ENCODE assay signal across 13 cellular contexts in the genomic region with DNA sequence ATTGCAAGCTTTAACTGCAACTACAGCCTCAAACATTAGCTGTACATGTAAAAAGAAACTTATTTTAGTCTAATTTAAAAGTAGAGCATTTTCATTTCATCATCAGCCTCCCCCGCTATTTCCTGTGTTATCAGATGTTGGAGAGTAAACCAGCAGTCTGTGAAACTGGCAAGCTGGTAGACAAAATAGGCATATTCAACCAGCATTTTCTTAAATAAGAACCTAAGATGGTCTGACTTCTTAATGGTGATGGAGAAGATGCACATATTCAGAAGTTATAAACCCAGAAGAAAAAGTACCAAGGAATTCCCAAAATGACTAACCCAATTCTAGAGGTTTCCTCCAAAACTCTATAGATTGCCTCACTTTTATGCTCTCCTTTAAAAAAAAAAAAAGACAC. TPM values are rescaled to one million over a fixed set of nuclear protein-coding genes. Genes with fewer than 3 reads are reported as not detected.
A peak's percentile ranks its signal among the peaks of the same experiment; 100 is the strongest.
DNase-seq lines count a peak whose midpoint lies in the region; ATAC-seq and TF ChIP-seq lines count a peak whose summit lies in the region.
"Had no signal": no experiment of that assay in that cellular context is flagged by ENCODE, and none has a peak within 500 bp of the region (broad histone marks: within the 10 kb centered on the region; RNA-seq: fewer than 3 reads in every experiment).

No MANE protein-coding gene starts in this region.

- H2AFZ ChIP-seq in OCI-LY7 (ENCODE audit: low read length) = no peak overlapping the region

- H3K79me2 ChIP-seq in OCI-LY7 (ENCODE audit: insufficient read depth, low read depth, low read length) = peaks cover 100% of the 10 kb centered on the region

- CTCF ChIA-PET in OCI-LY7 (lab: Charles Lee; ENCODE audit: unreplicated experiment) = no interaction called here

- H3K9me3 ChIP-seq in BLaER1 (no peaks in the 10 kb centered on the region), OCI-LY7 (ENCODE audit: low read length) (no peaks in the 10 kb centered on the region)
- H3K9me3 ChIP-seq: BE2C had no signal

- no peak overlapping the region for H3K9ac ChIP-seq in BLaER1
- H3K9ac ChIP-seq: KMS-11 had no signal

- H3K4me2 ChIP-seq in BLaER1 (peak overlapping the region; percentile 65), OCI-LY7 (ENCODE audit: low read length) (peak overlapping the region; percentile 92)
- H3K4me2 ChIP-seq: KMS-11 had no signal

- no peak for ATAC-seq in esophagus mucosa

- BruUV-seq in OCI-LY7 (replicated peaks; lab: Mats Ljungman, UMichigan) = no TSS peak

- H3K4me3 ChIP-seq in BLaER1 = no peak overlapping the region
- H3K4me3 ChIP-seq in GM08714 (ENCODE audit: low read length) = peak overlapping the region; percentile 27; the same call in 1 of the 2 replicates
- peak overlapping the region; percentile 75 for H3K4me3 ChIP-seq in OCI-LY7 (ENCODE audit: low read depth, low read length, poor library complexity, severe bottlenecking)

- in situ Hi-C loops in G401 (cut with HindIII; ENCODE audit: low sequenced_read_pairs) = no loop called here

- no peaks in the 10 kb centered on the region for H3K27me3 ChIP-seq in BLaER1
- H3K27me3 ChIP-seq: BE2C had no signal

- H3K4me3 Mint-ChIP-seq in chondrocyte (ENCODE audit: unreplicated experiment) = no peak overlapping the region

- TF ChIP-seq CTCF in OCI-LY7 (conservative IDR thresholded peaks at IDR 0.05; ENCODE audit: low read length) (no peak), chondrocyte (IDR thresholded peaks at IDR 0.05) (no peak)

- intact Hi-C loops in OCI-LY7 (cut with micrococcal nuclease; ENCODE audit: unreplicated experiment) = no loop called here

- peaks cover 1% of the 10 kb centered on the region for H3K36me3 Mint-ChIP-seq in chondrocyte (ENCODE audit: low read depth)

- no peaks in the 10 kb centered on the region for H3K27me3 Mint-ChIP-seq in chondrocyte (ENCODE audit: low read depth)

- H3K9me3 Mint-ChIP-seq in chondrocyte (ENCODE audit: low read depth) = no peaks in the 10 kb centered on the region

- H3K4me1 Mint-ChIP-seq in chondrocyte (ENCODE audit: low read depth) = peaks cover 45% of the 10 kb centered on the region

- peaks cover 80% of the 10 kb centered on the region for H3K36me3 ChIP-seq in BLaER1
- H3K36me3 ChIP-seq in OCI-LY7 (ENCODE audit: insufficient read depth, low read length) = peaks cover 77% of the 10 kb centered on the region
- H3K36me3 ChIP-seq: BE2C had no signal

- H3K27ac ChIP-seq in BLaER1 (peak overlapping the region; percentile 1; the same call in 1 of the 2 replicates), OCI-LY7 (ENCODE audit: low read depth, low read length, poor library complexity, severe bottlenecking) (peak overlapping the region; percentile 59)
- H3K27ac ChIP-seq: KMS-11 had no signal

- POLR2A ChIA-PET in OCI-LY7 (lab: Charles Lee) = interaction anchor here (0.8 to 3.7 kb wide), 7 partner anchors 13 to 205 kb away, joined by 3 to 28 read pairs (median 5); partner anchors contain the start of gene PIK3AP1

- H3K9me2 ChIP-seq in OCI-LY7 (ENCODE audit: insufficient read depth, low read length) = no peaks in the 10 kb centered on the region

- peak; percentile 57 for DNase-seq in OCI-LY7 (ENCODE audit: low spot score)
- DNase-seq in chondrocyte (ENCODE audit: low spot score) = no peak
- no peak for DNase-seq in G401 (ENCODE audit: low spot score)
- DNase-seq in NCI-H2227 treated with DMSO at 0.1 percent for 48 hours (lab: John Stamatoyannopoulos, UW) = no peak
- no peak for DNase-seq in DMS153 (lab: John Stamatoyannopoulos, UW)
- DNase-seq: BE2C, kidney glomerular epithelial cell, NCI-H226, T1000 had no signal

- H4K20me1 ChIP-seq in BLaER1 (peaks cover 100% of the 10 kb centered on the region), OCI-LY7 (ENCODE audit: insufficient read depth, low read length) (peaks cover 49% of the 10 kb centered on the region; the same call in 1 of the 2 replicates)

- peak overlapping the region; percentile 68 for H3K27ac Mint-ChIP-seq in chondrocyte (ENCODE audit: unreplicated experiment)

- H3K4me1 ChIP-seq in BLaER1 (peaks cover 59% of the 10 kb centered on the region), OCI-LY7 (ENCODE audit: insufficient read depth, low read length, poor library complexity, severe bottlenecking) (peaks cover 63% of the 10 kb centered on the region)
- H3K4me1 ChIP-seq: BE2C had no signal

RNA-seq across cellular contexts. Expression of gene PIK3AP1, which starts 24.9 kb away (rescaled TPM):
- 132 and 152 TPM in 2 replicates for total RNA-seq in OCI-LY7 (2014; rRNA removed; shearing (Covaris generic))
- 111 and 140 TPM in 2 replicates for total RNA-seq in OCI-LY7 (2022)
- 9.7 to 12.4 TPM (median 9.9 TPM) in 3 replicates for total RNA-seq in chondrocyte
- 0.51 and 0.62 TPM in 2 replicates for total RNA-seq in G401 (2014; rRNA removed; shearing (Covaris generic))
- total RNA-seq in esophagus mucosa = 1.0 TPM
